ENCODE assay signal across 8 cellular contexts in genomic region chr1:37038079-37038702, GRCh38. TPM values are rescaled to one million over a fixed set of nuclear protein-coding genes. Genes with fewer than 3 reads are reported as not detected.
DNase-seq lines count a peak whose midpoint lies in the region; ATAC-seq and TF ChIP-seq lines count a peak whose summit lies in the region.

No MANE protein-coding gene starts in this region.

- H3K27ac ChIP-seq in foreskin keratinocyte = no peak overlapping the region
- no peak overlapping the region for H3K27ac ChIP-seq in testis

- intact Hi-C loops in testis (cut with DNase I; ENCODE audit: low total_unique reads) = no loop called here

- TF ChIP-seq POLR2A in testis (IDR thresholded peaks at IDR 0.05) = no peak

- TF ChIP-seq CTCF in foreskin keratinocyte (conservative IDR thresholded peaks at IDR 0.05) (peak; percentile 39), testis (IDR thresholded peaks at IDR 0.05) (peak in 1 of 3 experiments; percentile 20)

- ATAC-seq in foreskin keratinocyte (peak; percentile 14), HG03196 (IDR thresholded peaks at IDR 0.05; ENCODE audit: unreplicated experiment) (no peak), GM18519 (IDR thresholded peaks at IDR 0.05; ENCODE audit: low FRiP score, unreplicated experiment) (no peak)

- no peaks in the 10 kb centered on the region for H3K4me1 ChIP-seq in foreskin keratinocyte
- peaks cover 17% of the 10 kb centered on the region for H3K4me1 ChIP-seq in testis

- H3K4me3 ChIP-seq in testis = no peak overlapping the region

- peaks cover 59% of the 10 kb centered on the region for H3K27me3 ChIP-seq in foreskin keratinocyte
- no peaks in the 10 kb centered on the region for H3K27me3 ChIP-seq in testis

- DNase-seq in SIG-M5 treated with dmso at 0.1 percent for 504 hours (lab: John Stamatoyannopoulos, UW; ENCODE audit: unreplicated experiment) (peak; percentile 30), SIG-M5 (lab: John Stamatoyannopoulos, UW) (no peak), NCI-H748 (lab: John Stamatoyannopoulos, UW; ENCODE audit: unreplicated experiment) (peak; percentile 92), foreskin keratinocyte (peak in 1 of 2 donors; percentile 4), testis (peak; percentile 80)
- no peak for DNase-seq in effector CD8-positive, alpha-beta T cell (lab: John Stamatoyannopoulos, UW)

- H3K9me3 ChIP-seq in testis = no peaks in the 10 kb centered on the region

- no peaks in the 10 kb centered on the region for H3K36me3 ChIP-seq in testis (ENCODE audit: low read depth, missing control alignments)

- WGBS in testis, 2 donors = 22 to 29% methylated on average over 7 to 10 of the region's 13 CpGs

RNA-seq across cellular contexts. Expression of gene GRIK3, which starts 3.9 kb away (rescaled TPM):
- total RNA-seq in foreskin keratinocyte (not detected in 2 replicates), testis (1 to 10 TPM; 3.1 to 6.3 TPM)
- polyA plus RNA-seq in foreskin keratinocyte (not detected in 2 replicates), testis (ENCODE audit: insufficient read depth, low read depth, low replicate concordance) (0.99 TPM)

Comparison
In these comparisons a context has a peak if more than half of its experiments do, and no peak if none do; other contexts are left out.
1. DNase-seq: peak in SIG-M5 treated with dmso at 0.1 percent for 504 hours (single experiment), NCI-H748 (single experiment) and testis (single experiment); none in SIG-M5 (single experiment) and effector CD8-positive, alpha-beta T cell (single experiment).